ENCODE assay signal across 1 cellular context in genomic region chr17:1989135-1989534, GRCh38.
TF ChIP-seq lines count a peak whose summit lies in the region.

No MANE protein-coding gene starts in this region.

TF ChIP-seq in IMR-90, 13 proteins besides CTCF, POLR2A, EP300 and RAD21 (continued from another document):
- TF ChIP-seq RFX5 (IDR thresholded peaks at IDR 0.05; ENCODE audit: low read depth, low read length) (no peak), BHLHE40 (IDR thresholded peaks at IDR 0.05; ENCODE audit: low read depth, low read length) (no peak), CEBPB (IDR thresholded peaks at IDR 0.05; ENCODE audit: low read depth, low read length) (no peak), CHD1 (IDR thresholded peaks at IDR 0.05; ENCODE audit: low read depth, low read length) (no peak)
- TF ChIP-seq, protein P1, sequence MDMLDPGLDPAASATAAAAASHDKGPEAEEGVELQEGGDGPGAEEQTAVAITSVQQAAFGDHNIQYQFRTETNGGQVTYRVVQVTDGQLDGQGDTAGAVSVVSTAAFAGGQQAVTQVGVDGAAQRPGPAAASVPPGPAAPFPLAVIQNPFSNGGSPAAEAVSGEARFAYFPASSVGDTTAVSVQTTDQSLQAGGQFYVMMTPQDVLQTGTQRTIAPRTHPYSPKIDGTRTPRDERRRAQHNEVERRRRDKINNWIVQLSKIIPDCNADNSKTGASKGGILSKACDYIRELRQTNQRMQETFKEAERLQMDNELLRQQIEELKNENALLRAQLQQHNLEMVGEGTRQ (IDR thresholded peaks at IDR 0.05; ENCODE audit: low read depth, low read length) = no peak
